Comparison of ENCODE assay signal across 21 cellular contexts in the genomic region with DNA sequence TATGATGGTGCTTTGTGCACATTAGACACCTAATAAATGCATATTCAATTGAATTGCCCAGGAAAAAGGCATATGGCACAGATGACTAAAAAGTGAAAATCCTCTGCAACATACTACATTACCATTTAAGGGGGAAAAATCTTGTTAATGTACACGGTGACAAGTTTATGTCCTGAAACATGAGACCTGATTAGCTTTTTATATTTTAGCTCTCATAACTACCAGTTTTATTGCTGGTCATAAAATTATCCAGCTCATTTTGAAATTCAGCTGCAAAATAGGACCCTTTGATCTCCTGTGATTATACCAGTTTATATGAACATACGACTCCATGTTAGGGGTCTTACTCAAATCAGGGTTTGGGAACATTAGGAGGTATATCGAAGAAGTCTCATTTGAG.
"Had no signal": no experiment of that assay in that cellular context is flagged by ENCODE, and none has a peak within 500 bp of the region (broad histone marks: within the 10 kb centered on the region; RNA-seq: fewer than 3 reads in every experiment).

No MANE protein-coding gene starts in this region.

- H3K4me1 ChIP-seq: gastrocnemius medialis, lower lobe of right lung, psoas muscle, sigmoid colon, testis, tibial artery had no signal

- H3K9me3 Mint-ChIP-seq: effector memory CD8-positive, alpha-beta T cell; naive thymus-derived CD8-positive, alpha-beta T cell; stimulated activated memory B cell treated with anti-CD40 and anti-IgM and Interleukin-4, amounts not matched to agents 10 μg/mL and 1 μg/mL and 100 μg/mL, for 72 hours; type B pancreatic cell had no signal

- H3K36me3 ChIP-seq: gastrocnemius medialis, lower lobe of right lung, ovary, sigmoid colon, tibial artery had no signal

- ATAC-seq: effector memory CD8-positive, alpha-beta T cell; gastrocnemius medialis; left ventricle myocardium superior; lower lobe of right lung; naive thymus-derived CD8-positive, alpha-beta T cell; psoas muscle; right cardiac atrium; stimulated activated memory B cell treated with anti-CD40 and anti-IgM and Interleukin-4, amounts not matched to agents 10 μg/mL and 1 μg/mL and 100 μg/mL, for 72 hours; stimulated activated naive CD8-positive, alpha-beta T cell treated with anti-CD3 and anti-CD28 coated beads, Interleukin-15, Interleukin-2, amounts not matched to agents 100 U/mL and 50 U/mL, for 24 hours had no signal

- H3K9me3 ChIP-seq: gastrocnemius medialis, lower lobe of right lung, ovary, psoas muscle, sigmoid colon, testis, tibial artery had no signal

- DNase-seq: cortex of kidney; effector memory CD8-positive, alpha-beta T cell; gastrocnemius medialis; head of caudate nucleus; left ventricle myocardium superior; lower lobe of right lung; naive thymus-derived CD8-positive, alpha-beta T cell; occipital lobe; ovary; posterior cingulate gyrus; psoas muscle; right cardiac atrium; sigmoid colon; stimulated activated CD4-positive, alpha-beta T cell treated with anti-CD3 and anti-CD28 coated beads, Interleukin-2, amount 100 ng/mL, for 24 hours; stimulated activated CD4-positive, alpha-beta T cell treated with anti-CD3 and anti-CD28 coated beads, Interleukin-4, amount 100 ng/mL, for 4 hours; stimulated activated naive CD8-positive, alpha-beta T cell treated with anti-CD3 and anti-CD28 coated beads, Interleukin-15, Interleukin-2, amounts not matched to agents 100 U/mL and 50 U/mL, for 24 hours; substantia nigra; testis; tibial artery had no signal

- H3K4me1 Mint-ChIP-seq: naive thymus-derived CD8-positive, alpha-beta T cell; stimulated activated memory B cell treated with anti-CD40 and anti-IgM and Interleukin-4, amounts not matched to agents 10 μg/mL and 1 μg/mL and 100 μg/mL, for 72 hours had no signal

- H3K4me3 Mint-ChIP-seq: effector memory CD8-positive, alpha-beta T cell; naive thymus-derived CD8-positive, alpha-beta T cell; stimulated activated memory B cell treated with anti-CD40 and anti-IgM and Interleukin-4, amounts not matched to agents 10 μg/mL and 1 μg/mL and 100 μg/mL, for 72 hours; type B pancreatic cell had no signal

- H3K4me3 ChIP-seq: gastrocnemius medialis, lower lobe of right lung, ovary, psoas muscle, sigmoid colon, testis, tibial artery had no signal

- H3K27ac Mint-ChIP-seq: effector memory CD8-positive, alpha-beta T cell; naive thymus-derived CD8-positive, alpha-beta T cell; stimulated activated memory B cell treated with anti-CD40 and anti-IgM and Interleukin-4, amounts not matched to agents 10 μg/mL and 1 μg/mL and 100 μg/mL, for 72 hours; type B pancreatic cell had no signal

- H3K36me3 Mint-ChIP-seq: naive thymus-derived CD8-positive, alpha-beta T cell; stimulated activated memory B cell treated with anti-CD40 and anti-IgM and Interleukin-4, amounts not matched to agents 10 μg/mL and 1 μg/mL and 100 μg/mL, for 72 hours; type B pancreatic cell had no signal

- H3K27me3 Mint-ChIP-seq: naive thymus-derived CD8-positive, alpha-beta T cell; stimulated activated memory B cell treated with anti-CD40 and anti-IgM and Interleukin-4, amounts not matched to agents 10 μg/mL and 1 μg/mL and 100 μg/mL, for 72 hours; type B pancreatic cell had no signal

- H3K27ac ChIP-seq: gastrocnemius medialis, lower lobe of right lung, ovary, psoas muscle, sigmoid colon, testis, tibial artery had no signal
